ENCODE assay signal across 6 cellular contexts in the genomic region with DNA sequence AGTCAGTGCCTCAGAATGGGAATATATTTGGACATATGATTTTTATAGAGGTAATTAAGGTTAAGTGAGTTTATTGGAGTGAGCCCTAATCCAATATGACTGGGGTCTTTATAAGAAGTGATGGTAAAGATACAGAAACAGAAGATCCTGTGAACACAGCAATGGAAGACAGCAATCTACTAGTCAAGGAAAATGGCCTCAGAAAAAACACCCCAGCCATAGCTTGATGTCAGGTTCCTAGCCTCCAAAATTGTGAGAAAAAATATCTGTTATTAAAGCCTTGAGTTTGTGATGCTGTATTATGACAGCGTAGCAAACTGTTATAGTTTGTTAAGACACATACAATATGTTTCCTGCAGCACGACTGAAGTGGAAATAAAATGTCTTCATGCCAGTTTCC.
"Had no signal": no experiment of that assay in that cellular context is flagged by ENCODE, and none has a peak within 500 bp of the region (broad histone marks: within the 10 kb centered on the region; RNA-seq: fewer than 3 reads in every experiment).

No MANE protein-coding gene starts in this region.

- H3K27ac ChIP-seq: HL-60 had no signal

- DNase-seq: H9, HCEC 1CT, HFFc6 had no signal

- H3K4me3 ChIP-seq: GM23338 had no signal

- ATAC-seq: GM23338, HepG2 had no signal
